In genomic region chr13:48950507-48950886, GRCh38 we compare ENCODE assay signal across 19 cellular contexts. TPM values are rescaled to one million over a fixed set of nuclear protein-coding genes. Genes with fewer than 3 reads are reported as not detected.
DNase-seq lines count a peak whose midpoint lies in the region; TF ChIP-seq lines count a peak whose summit lies in the region.
"Had no signal": no experiment of that assay in that cellular context is flagged by ENCODE, and none has a peak within 500 bp of the region (broad histone marks: within the 10 kb centered on the region; RNA-seq: fewer than 3 reads in every experiment).

No MANE protein-coding gene starts in this region.

- H3K36me3 Mint-ChIP-seq in activated naive CD4-positive, alpha-beta T cell treated with anti-CD3 and anti-CD28 coated beads for 36 hours (ENCODE audit: low read depth): no peaks in the 10 kb centered on the region
- H3K36me3 Mint-ChIP-seq: CD8-positive, alpha-beta T cell had no signal

- no peak overlapping the region for H3K27ac Mint-ChIP-seq in activated naive CD4-positive, alpha-beta T cell treated with anti-CD3 and anti-CD28 coated beads for 36 hours
- H3K27ac Mint-ChIP-seq: activated naive CD8-positive, alpha-beta T cell treated with anti-CD3 and anti-CD28 coated beads, Interleukin-2, amount 50 U/mL, for 24 hours; activated T-helper 1 cell treated with anti-CD3 and anti-CD28 coated beads, Interleukin-12 subunit alpha, Interleukin-12 subunit beta, Interleukin-2, Interleukin-4 antibody, amounts not matched to agents 30 ng/mL and 10 ng/mL and 1 ng/mL, durations not matched to agents 14 hours and 24 hours and 36 hours; CD8-positive, alpha-beta T cell had no signal

- TF ChIP-seq CTCF in AG10803 (conservative IDR thresholded peaks at IDR 0.05; ENCODE audit: low read length): no peak
- TF ChIP-seq CTCF in foreskin fibroblast (IDR thresholded peaks at IDR 0.05; ENCODE audit: low read depth, low read length): no peak

- H3K4me3 Mint-ChIP-seq in activated naive CD4-positive, alpha-beta T cell treated with anti-CD3 and anti-CD28 coated beads for 36 hours: no peak overlapping the region
- H3K4me3 Mint-ChIP-seq: activated naive CD8-positive, alpha-beta T cell treated with anti-CD3 and anti-CD28 coated beads, Interleukin-2, amount 50 U/mL, for 24 hours; activated T-helper 1 cell treated with anti-CD3 and anti-CD28 coated beads, Interleukin-12 subunit alpha, Interleukin-12 subunit beta, Interleukin-2, Interleukin-4 antibody, amounts not matched to agents 30 ng/mL and 10 ng/mL and 1 ng/mL, durations not matched to agents 14 hours and 24 hours and 36 hours; CD8-positive, alpha-beta T cell had no signal

- H3K9me3 Mint-ChIP-seq in activated naive CD4-positive, alpha-beta T cell treated with anti-CD3 and anti-CD28 coated beads for 36 hours: no peaks in the 10 kb centered on the region
- H3K9me3 Mint-ChIP-seq: activated naive CD8-positive, alpha-beta T cell treated with anti-CD3 and anti-CD28 coated beads, Interleukin-2, amount 50 U/mL, for 24 hours; activated T-helper 1 cell treated with anti-CD3 and anti-CD28 coated beads, Interleukin-12 subunit alpha, Interleukin-12 subunit beta, Interleukin-2, Interleukin-4 antibody, amounts not matched to agents 30 ng/mL and 10 ng/mL and 1 ng/mL, durations not matched to agents 14 hours and 24 hours and 36 hours; CD8-positive, alpha-beta T cell had no signal

- H3K4me3 ChIP-seq in AG10803 (ENCODE audit: low read length): no peak overlapping the region
- H3K4me3 ChIP-seq in foreskin fibroblast (ENCODE audit: low read depth in 1 of 2, low read length in 2 of 2): no peak overlapping the region
- H3K4me3 ChIP-seq: lower lobe of right lung had no signal

- H3K4me1 Mint-ChIP-seq in activated naive CD4-positive, alpha-beta T cell treated with anti-CD3 and anti-CD28 coated beads for 36 hours (ENCODE audit: low read depth): no peaks in the 10 kb centered on the region
- H3K4me1 Mint-ChIP-seq: activated naive CD8-positive, alpha-beta T cell treated with anti-CD3 and anti-CD28 coated beads, Interleukin-2, amount 50 U/mL, for 24 hours had no signal

- CTCF ChIA-PET in activated naive CD4-positive, alpha-beta T cell treated with anti-CD3 and anti-CD28 coated beads for 36 hours (lab: Charles Lee): no interaction called here

- H3K27me3 Mint-ChIP-seq in activated naive CD4-positive, alpha-beta T cell treated with anti-CD3 and anti-CD28 coated beads for 36 hours (ENCODE audit: low read depth): no peaks in the 10 kb centered on the region

- DNase-seq in AG10803 (ENCODE audit: low read depth) (peak; percentile 53), LoVo (ENCODE audit: low spot score) (peak; percentile 47), astrocyte of the hippocampus (ENCODE audit: low read depth, low spot score) (peak; percentile 15), foreskin fibroblast (peak; percentile 33 to 79), kidney glomerular epithelial cell (lab: John Stamatoyannopoulos, UW) (no peak), NCI-H146 (lab: John Stamatoyannopoulos, UW) (no peak), SIG-M5 (lab: John Stamatoyannopoulos, UW) (no peak)
- DNase-seq in activated naive CD4-positive, alpha-beta T cell treated with anti-CD3 and anti-CD28 coated beads for 36 hours: no peak
- DNase-seq: activated CD8-positive, alpha-beta memory T cell treated with anti-CD3 and anti-CD28 coated beads for 24 hours; activated naive CD8-positive, alpha-beta T cell treated with anti-CD3 and anti-CD28 coated beads, Interleukin-2, amount 50 U/mL, for 24 hours; CD8-positive, alpha-beta T cell; lower lobe of right lung; NCI-H1048; NCI-H2081 treated with DMSO at 0.1 percent for 48 hours; NCI-H69; right cardiac atrium; stimulated activated CD4-positive, alpha-beta T cell treated with anti-CD3 and anti-CD28 coated beads, Interleukin-15, amount 100 ng/mL, for 24 hours; T-helper 9 cell had no signal

- intact Hi-C loops in activated naive CD4-positive, alpha-beta T cell treated with anti-CD3 and anti-CD28 coated beads for 36 hours (cut with micrococcal nuclease): no loop called here

RNA-seq across cellular contexts. Expression of gene FNDC3A, which starts 25.2 kb away (rescaled TPM):
- total RNA-seq in activated naive CD4-positive, alpha-beta T cell treated with anti-CD3 and anti-CD28 coated beads for 36 hours: 10 to 100 TPM; 17.1 to 18.3 TPM

Comparison
In these comparisons a context has a peak if more than half of its experiments do, and no peak if none do; other contexts are left out.
1. DNase-seq: peak in AG10803 (single experiment), LoVo (single experiment), astrocyte of the hippocampus (single experiment) and foreskin fibroblast (2 of 2); none in kidney glomerular epithelial cell (single experiment), NCI-H146 (single experiment), activated naive CD4-positive, alpha-beta T cell treated with anti-CD3 and anti-CD28 coated beads for 36 hours (single experiment) and SIG-M5 (single experiment).